Comparison of ENCODE assay signal across 24 cellular contexts in the genomic region with DNA sequence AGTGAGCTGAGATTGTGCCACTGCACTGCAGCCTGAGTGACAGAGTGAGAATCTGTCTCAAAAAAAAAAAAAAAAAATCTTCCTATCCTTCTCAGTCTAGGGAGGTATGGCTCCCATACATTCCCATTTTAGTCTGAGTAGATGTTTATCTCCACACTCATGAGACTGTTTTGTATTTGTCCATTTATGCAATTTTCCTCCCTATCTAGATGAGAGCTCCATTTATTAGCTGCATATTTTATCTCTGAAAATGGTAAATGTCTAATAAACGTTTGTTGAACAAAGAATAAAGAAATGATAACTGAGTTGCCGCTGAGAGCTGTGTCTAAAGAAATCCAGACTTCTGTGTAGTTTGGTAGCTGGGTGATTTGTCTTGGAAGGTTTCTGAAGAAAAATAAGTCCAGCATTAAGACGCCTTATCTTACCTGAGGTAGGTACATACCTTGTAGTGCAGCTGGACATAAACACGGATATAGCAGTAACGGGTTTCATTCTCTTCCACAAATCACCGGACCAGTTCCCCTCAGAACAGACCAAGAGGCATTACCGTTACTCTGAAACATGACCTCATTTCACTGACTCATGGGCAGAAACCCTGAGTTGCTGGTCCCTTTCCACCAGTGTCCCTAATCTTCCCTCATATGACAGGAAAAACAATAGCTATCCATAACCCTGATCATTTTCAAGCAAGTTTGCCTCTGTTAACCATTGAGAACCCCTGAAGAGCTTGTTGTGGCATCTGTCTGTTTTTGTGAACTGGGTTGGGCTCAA.
"Had no signal": no experiment of that assay in that cellular context is flagged by ENCODE, and none has a peak within 500 bp of the region (broad histone marks: within the 10 kb centered on the region; RNA-seq: fewer than 3 reads in every experiment).

No MANE protein-coding gene starts in this region.

- H3K4me3 ChIP-seq: adrenal gland, ascending aorta, gastroesophageal sphincter, heart left ventricle, pancreas, skin epidermis, stomach, transverse colon had no signal

- H3K4me3 Mint-ChIP-seq: activated B cell treated with CpG ODN at 0.5 μM for 24 hours; activated CD4-positive, alpha-beta T cell treated with anti-CD3 and anti-CD28 coated beads for 36 hours; activated naive CD8-positive, alpha-beta T cell; activated T-cell treated with anti-CD3 and anti-CD28 coated beads, Interleukin-2, amount 50 U/mL, for 4 hours; natural killer cell treated with Interleukin-12 subunit alpha and Interleukin-12 subunit beta and Interleukin-15 and Interleukin-18, amount 100 ng/mL, for 72 hours; stimulated activated memory B cell treated with anti-CD40 and anti-IgM and Interleukin-4, amounts not matched to agents 10 μg/mL and 1 μg/mL and 100 μg/mL, for 72 hours had no signal

- ATAC-seq: activated CD4-positive, alpha-beta T cell treated with anti-CD3 and anti-CD28 coated beads for 36 hours; activated T-cell treated with anti-CD3 and anti-CD28 coated beads, Interleukin-2, amount 50 U/mL, for 4 hours; gastroesophageal sphincter; heart left ventricle; natural killer cell treated with Interleukin-12 subunit alpha and Interleukin-12 subunit beta and Interleukin-15 and Interleukin-18, amount 100 ng/mL, for 72 hours; pancreas; right cardiac atrium; stimulated activated memory B cell treated with anti-CD40 and anti-IgM and Interleukin-4, amounts not matched to agents 10 μg/mL and 1 μg/mL and 100 μg/mL, for 72 hours had no signal

- H3K27ac ChIP-seq: adrenal gland, ascending aorta, gastroesophageal sphincter, heart left ventricle, pancreas, skin epidermis, stomach, transverse colon had no signal

- H3K4me1 ChIP-seq: adrenal gland, ascending aorta, gastroesophageal sphincter, heart left ventricle, pancreas, stomach, transverse colon had no signal

- H3K9me3 ChIP-seq: adrenal gland, pancreas, transverse colon had no signal

- DNase-seq: activated B cell treated with CpG ODN at 0.5 μM for 24 hours; activated CD4-positive, alpha-beta T cell treated with anti-CD3 and anti-CD28 coated beads for 36 hours; activated CD4-positive, alpha-beta T cell treated with anti-CD3 and anti-CD28 coated beads, Interleukin-2, amount 50 U/mL, for 4 hours; activated CD8-positive, alpha-beta memory T cell treated with anti-CD3 and anti-CD28 coated beads for 24 hours; activated CD8-positive, alpha-beta memory T cell treated with anti-CD3 and anti-CD28 coated beads, Interleukin-2, amount 50 U/mL, for 48 hours; activated naive CD4-positive, alpha-beta T cell; activated T-cell treated with anti-CD3 and anti-CD28 coated beads, Interleukin-2, amount 50 U/mL, for 4 hours; adrenal gland; central memory CD4-positive, alpha-beta T cell; effector memory CD4-positive, alpha-beta T cell; heart left ventricle; pancreas; right cardiac atrium; stimulated activated CD4-positive, alpha-beta T cell treated with anti-CD3 and anti-CD28 coated beads, Interleukin-1b, Interleukin-23, amount 100 ng/mL, for 48 hours; stomach; T1000; transverse colon had no signal

- H3K36me3 Mint-ChIP-seq: activated naive CD8-positive, alpha-beta T cell; stimulated activated memory B cell treated with anti-CD40 and anti-IgM and Interleukin-4, amounts not matched to agents 10 μg/mL and 1 μg/mL and 100 μg/mL, for 72 hours had no signal

- H3K27ac Mint-ChIP-seq: activated B cell treated with CpG ODN at 0.5 μM for 24 hours; activated CD4-positive, alpha-beta T cell treated with anti-CD3 and anti-CD28 coated beads for 36 hours; activated naive CD8-positive, alpha-beta T cell; activated T-helper 2 cell treated with anti-CD3 and anti-CD28 coated beads, Interferon-gamma antibody, Interleukin-2, Interleukin-4, amounts not matched to agents 10 μg/mL and 5 μg/mL and 100 μg/mL, durations not matched to agents 14 hours and 24 hours and 36 hours; natural killer cell treated with Interleukin-12 subunit alpha and Interleukin-12 subunit beta and Interleukin-15 and Interleukin-18, amount 100 ng/mL, for 72 hours; stimulated activated memory B cell treated with anti-CD40 and anti-IgM and Interleukin-4, amounts not matched to agents 10 μg/mL and 1 μg/mL and 100 μg/mL, for 72 hours had no signal

- H3K27me3 ChIP-seq: adrenal gland, ascending aorta had no signal

- H3K4me1 Mint-ChIP-seq: activated B cell treated with CpG ODN at 0.5 μM for 24 hours; activated CD4-positive, alpha-beta T cell treated with anti-CD3 and anti-CD28 coated beads for 36 hours; stimulated activated memory B cell treated with anti-CD40 and anti-IgM and Interleukin-4, amounts not matched to agents 10 μg/mL and 1 μg/mL and 100 μg/mL, for 72 hours had no signal

- H3K36me3 ChIP-seq: adrenal gland, ascending aorta, gastroesophageal sphincter, heart left ventricle, pancreas, stomach, transverse colon had no signal
